Comparison of ENCODE assay signal across 25 cellular contexts in the genomic region with DNA sequence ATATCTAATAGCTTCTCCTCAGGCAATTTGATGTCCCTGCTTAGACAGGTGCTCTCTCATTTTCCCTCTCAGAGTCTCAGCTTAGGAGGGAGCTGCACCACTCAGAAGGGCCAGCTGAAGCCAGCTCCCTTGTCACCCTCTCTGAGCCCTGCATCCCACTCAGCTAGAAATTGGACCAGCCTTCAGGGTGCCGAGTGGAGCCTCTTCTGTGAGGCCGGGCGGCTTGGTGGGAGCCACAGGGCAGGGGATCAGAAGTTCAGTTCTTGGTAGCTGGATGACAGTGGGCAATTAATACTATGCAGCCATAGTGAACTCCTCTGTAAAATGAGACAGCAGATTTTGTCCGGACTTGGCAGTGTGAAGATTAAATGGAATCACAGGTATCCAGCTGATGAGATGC.
"Had no signal": no experiment of that assay in that cellular context is flagged by ENCODE, and none has a peak within 500 bp of the region (broad histone marks: within the 10 kb centered on the region; RNA-seq: fewer than 3 reads in every experiment).

No MANE protein-coding gene starts in this region.

- H3K4me3 Mint-ChIP-seq: effector memory CD8-positive, alpha-beta T cell; mesothelial cell of epicardium; naive B cell; natural killer cell treated with Interleukin-12 subunit alpha and Interleukin-12 subunit beta and Interleukin-15 and Interleukin-18, amount 100 ng/mL, for 72 hours; neural crest cell; stimulated activated naive CD8-positive, alpha-beta T cell treated with anti-CD3 and anti-CD28 coated beads, Interleukin-15, amount 100 ng/mL, for 72 hours; type B pancreatic cell had no signal

- H3K27ac ChIP-seq: coronary artery, neutrophil, pancreas, thyroid gland had no signal

- H3K27me3 ChIP-seq: pancreas, thyroid gland had no signal

- H3K36me3 Mint-ChIP-seq: mesothelial cell of epicardium; naive B cell; natural killer cell treated with Interleukin-12 subunit alpha and Interleukin-12 subunit beta and Interleukin-15 and Interleukin-18, amount 100 ng/mL, for 72 hours; type B pancreatic cell had no signal

- H3K9me3 ChIP-seq: mucosa of descending colon, neutrophil, pancreas, thyroid gland had no signal

- H3K9me3 Mint-ChIP-seq: mesothelial cell of epicardium; naive B cell; natural killer cell treated with Interleukin-12 subunit alpha and Interleukin-12 subunit beta and Interleukin-15 and Interleukin-18, amount 100 ng/mL, for 72 hours; neural crest cell; stimulated activated naive CD8-positive, alpha-beta T cell treated with anti-CD3 and anti-CD28 coated beads, Interleukin-15, amount 100 ng/mL, for 72 hours; type B pancreatic cell had no signal

- H3K4me3 ChIP-seq: coronary artery, mucosa of descending colon, pancreas, smooth muscle cell, thyroid gland had no signal

- DNase-seq: dermis blood vessel endothelial cell; effector memory CD8-positive, alpha-beta T cell; erythroblast; head of caudate nucleus; mesenchymal stem cell; mucosa of descending colon; naive B cell; pancreas; stimulated activated CD4-positive, alpha-beta T cell treated with anti-CD3 and anti-CD28 coated beads, Interleukin-12 subunit alpha, Interleukin-12 subunit beta, amount 100 ng/mL, for 4 hours; stimulated activated CD4-positive, alpha-beta T cell treated with anti-CD3 and anti-CD28 coated beads, Interleukin-1b, Interleukin-23, amount 100 ng/mL, for 48 hours; stimulated activated CD4-positive, alpha-beta T cell treated with anti-CD3 and anti-CD28 coated beads, Interleukin-4, amount 100 ng/mL, for 1 hour; stimulated activated CD8-positive, alpha-beta memory T cell treated with anti-CD3 and anti-CD28 coated beads, Interleukin-4, amount 100 ng/mL, for 48 hours; stimulated activated naive CD4-positive, alpha-beta T cell; stimulated activated naive CD8-positive, alpha-beta T cell treated with anti-CD3 and anti-CD28 coated beads, Interleukin-15, amount 100 ng/mL, for 72 hours; thyroid gland had no signal

- H3K27ac Mint-ChIP-seq: effector memory CD8-positive, alpha-beta T cell; mesothelial cell of epicardium; naive B cell; natural killer cell treated with Interleukin-12 subunit alpha and Interleukin-12 subunit beta and Interleukin-15 and Interleukin-18, amount 100 ng/mL, for 72 hours; progenitor cell of endocrine pancreas; stimulated activated naive CD8-positive, alpha-beta T cell treated with anti-CD3 and anti-CD28 coated beads, Interleukin-15, amount 100 ng/mL, for 72 hours; type B pancreatic cell had no signal

- H3K4me1 ChIP-seq: pancreas had no signal

- H3K4me1 Mint-ChIP-seq: naive B cell; neural crest cell; stimulated activated naive CD8-positive, alpha-beta T cell treated with anti-CD3 and anti-CD28 coated beads, Interleukin-15, amount 100 ng/mL, for 72 hours had no signal

- H3K27me3 Mint-ChIP-seq: effector memory CD8-positive, alpha-beta T cell; progenitor cell of endocrine pancreas; stimulated activated naive CD8-positive, alpha-beta T cell treated with anti-CD3 and anti-CD28 coated beads, Interleukin-15, amount 100 ng/mL, for 72 hours; type B pancreatic cell had no signal

- H3K36me3 ChIP-seq: neutrophil, pancreas, thyroid gland had no signal

- ATAC-seq: effector memory CD8-positive, alpha-beta T cell; left lobe of liver; mucosa of descending colon; natural killer cell treated with Interleukin-12 subunit alpha and Interleukin-12 subunit beta and Interleukin-15 and Interleukin-18, amount 100 ng/mL, for 72 hours; pancreas; sciatic nerve; stimulated activated naive CD8-positive, alpha-beta T cell treated with anti-CD3 and anti-CD28 coated beads, Interleukin-15, amount 100 ng/mL, for 72 hours had no signal

- H3K4me2 ChIP-seq: smooth muscle cell had no signal
